ENCODE assay signal across 13 cellular contexts in the genomic region with DNA sequence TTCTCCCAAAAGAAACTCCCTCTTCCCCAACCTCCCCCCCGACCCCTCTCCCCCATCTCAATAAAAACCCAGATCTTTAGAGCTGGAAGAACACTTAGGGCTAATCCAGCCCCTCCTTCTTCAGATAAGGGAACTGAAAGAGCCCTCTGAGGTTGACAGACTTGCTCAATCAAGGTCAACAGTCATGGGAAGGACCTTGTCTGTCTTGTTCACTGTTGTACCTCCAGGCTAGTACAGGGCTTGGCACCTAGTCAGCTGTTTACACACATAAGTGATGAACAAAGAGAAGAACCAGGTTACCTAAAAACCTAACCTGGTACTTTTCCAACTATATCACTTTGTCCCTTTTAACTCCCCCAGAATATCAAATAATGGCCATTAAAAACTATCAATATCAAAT. TPM values are rescaled to one million over a fixed set of nuclear protein-coding genes. Genes with fewer than 3 reads are reported as not detected.
DNase-seq lines count a peak whose midpoint lies in the region; ATAC-seq and TF ChIP-seq lines count a peak whose summit lies in the region.
"Had no signal": no experiment of that assay in that cellular context is flagged by ENCODE, and none has a peak within 500 bp of the region (broad histone marks: within the 10 kb centered on the region; RNA-seq: fewer than 3 reads in every experiment).

No MANE protein-coding gene starts in this region.

- no peaks in the 10 kb centered on the region for H3K36me3 ChIP-seq in testis (ENCODE audit: low read depth, missing control alignments)
- H3K36me3 ChIP-seq: MG63 had no signal

- TF ChIP-seq CTCF in nephron progenitor cell (IDR thresholded peaks at IDR 0.05) (no peak), testis (IDR thresholded peaks at IDR 0.05) (no peak)

- DNase-seq in T-helper 2 cell treated with Interferon-gamma antibody and Interleukin-4, amounts not matched to agents 5 μg/mL and 100 μg/mL, for 36 hours (ENCODE audit: low spot score), result no peak
- DNase-seq in T-helper 2 cell (no peak), nephron progenitor cell (no peak), DMS79 treated with DMSO at 0.1 percent for 48 hours (lab: John Stamatoyannopoulos, UW) (no peak), testis (no peak)
- DNase-seq: ACHN; body of pancreas; MG63; stimulated activated naive CD8-positive, alpha-beta T cell treated with anti-CD3 and anti-CD28 coated beads, Interleukin-15, Interleukin-2, amounts not matched to agents 100 U/mL and 50 U/mL, for 24 hours had no signal

- 80 to 91% methylated on average over 1 of the region's 1 CpG for WGBS in testis, 2 donors

- H3K4me3 Mint-ChIP-seq in T-helper 2 cell treated with Interferon-gamma antibody and Interleukin-4, amounts not matched to agents 5 μg/mL and 100 μg/mL, for 36 hours, result peak overlapping the region; percentile 99
- peak overlapping the region; percentile 38 to 87 (median 48) for H3K4me3 Mint-ChIP-seq in IgD-negative memory B cell
- H3K4me3 Mint-ChIP-seq in nephron progenitor cell, result peak overlapping the region; percentile 18

- ATAC-seq in GM21526 (IDR thresholded peaks at IDR 0.05; ENCODE audit: low FRiP score, unreplicated experiment) (peak; percentile 27), HG03439 (IDR thresholded peaks at IDR 0.05; ENCODE audit: unreplicated experiment) (no peak)
- ATAC-seq: activated CD4-positive, CD25-positive, alpha-beta regulatory T cell treated with anti-CD3 and anti-CD28 coated beads, Interleukin-2, amount 50 U/mL, for 24 hours; body of pancreas; stimulated activated naive CD8-positive, alpha-beta T cell treated with anti-CD3 and anti-CD28 coated beads, Interleukin-15, Interleukin-2, amounts not matched to agents 100 U/mL and 50 U/mL, for 24 hours had no signal

- no peak for TF ChIP-seq POLR2A in testis (IDR thresholded peaks at IDR 0.05)

- peak overlapping the region; percentile 33 for H3K27ac Mint-ChIP-seq in T-helper 2 cell treated with Interferon-gamma antibody and Interleukin-4, amounts not matched to agents 5 μg/mL and 100 μg/mL, for 36 hours
- H3K27ac Mint-ChIP-seq in IgD-negative memory B cell (peak overlapping the region in 1 of 3 donors; percentile 77), nephron progenitor cell (no peak overlapping the region)

- peaks cover 46% of the 10 kb centered on the region for H3K4me1 Mint-ChIP-seq in T-helper 2 cell treated with Interferon-gamma antibody and Interleukin-4, amounts not matched to agents 5 μg/mL and 100 μg/mL, for 36 hours (ENCODE audit: low read depth)
- H3K4me1 Mint-ChIP-seq in IgD-negative memory B cell, result peaks cover 28 to 34% (median 33%) of the 10 kb centered on the region in 3 donors
- H3K4me1 Mint-ChIP-seq in nephron progenitor cell, result peaks cover 41% of the 10 kb centered on the region

- H3K27me3 ChIP-seq in testis, result no peaks in the 10 kb centered on the region
- H3K27me3 ChIP-seq: body of pancreas, MG63 had no signal

- H3K4me1 ChIP-seq in testis, result peaks cover 3% of the 10 kb centered on the region

- no peaks in the 10 kb centered on the region for H3K9me3 ChIP-seq in testis
- H3K9me3 ChIP-seq: body of pancreas, MG63 had no signal

- no peaks in the 10 kb centered on the region for H3K27me3 Mint-ChIP-seq in T-helper 2 cell treated with Interferon-gamma antibody and Interleukin-4, amounts not matched to agents 5 μg/mL and 100 μg/mL, for 36 hours (ENCODE audit: low read depth)
- no peaks in the 10 kb centered on the region for H3K27me3 Mint-ChIP-seq in IgD-negative memory B cell
- no peaks in the 10 kb centered on the region for H3K27me3 Mint-ChIP-seq in nephron progenitor cell (ENCODE audit: low read depth, poor library complexity)

- peaks cover 3% of the 10 kb centered on the region for H3K9me3 Mint-ChIP-seq in T-helper 2 cell treated with Interferon-gamma antibody and Interleukin-4, amounts not matched to agents 5 μg/mL and 100 μg/mL, for 36 hours
- no peaks in the 10 kb centered on the region for H3K9me3 Mint-ChIP-seq in IgD-negative memory B cell
- H3K9me3 Mint-ChIP-seq in nephron progenitor cell, result peaks cover 9% of the 10 kb centered on the region

- peaks cover 25% of the 10 kb centered on the region for H3K36me3 Mint-ChIP-seq in T-helper 2 cell treated with Interferon-gamma antibody and Interleukin-4, amounts not matched to agents 5 μg/mL and 100 μg/mL, for 36 hours (ENCODE audit: low read depth)
- H3K36me3 Mint-ChIP-seq in IgD-negative memory B cell (no peaks in the 10 kb centered on the region), nephron progenitor cell (ENCODE audit: low read depth) (peaks cover 28% of the 10 kb centered on the region)

- H3K27ac ChIP-seq in testis, result no peak overlapping the region

- intact Hi-C loops in testis (cut with DNase I; ENCODE audit: low total_unique reads), result no loop called here

- no peak overlapping the region for H3K4me3 ChIP-seq in testis
- H3K4me3 ChIP-seq: body of pancreas, MG63 had no signal

RNA-seq across cellular contexts. Expression of a gene that starts 2.4 kb away (rescaled TPM):
- polyA plus RNA-seq in IgD-negative memory B cell (0.36 TPM), testis (ENCODE audit: insufficient read depth, low read depth, low replicate concordance) (8.9 TPM)
- total RNA-seq in testis, result 1 to 10 TPM; 5.7 to 8.5 TPM

Comparison
In these comparisons a context has a peak if more than half of its experiments do, and no peak if none do; other contexts are left out.
1. H3K4me3 Mint-ChIP-seq: peak in every context shown above with its lines; median percentile 99 in T-helper 2 cell treated with Interferon-gamma antibody and Interleukin-4, amounts not matched to agents 5 μg/mL and 100 μg/mL, for 36 hours; 48 in IgD-negative memory B cell; 18 in nephron progenitor cell.